ENCODE assay signal across 8 cellular contexts in the genomic region with DNA sequence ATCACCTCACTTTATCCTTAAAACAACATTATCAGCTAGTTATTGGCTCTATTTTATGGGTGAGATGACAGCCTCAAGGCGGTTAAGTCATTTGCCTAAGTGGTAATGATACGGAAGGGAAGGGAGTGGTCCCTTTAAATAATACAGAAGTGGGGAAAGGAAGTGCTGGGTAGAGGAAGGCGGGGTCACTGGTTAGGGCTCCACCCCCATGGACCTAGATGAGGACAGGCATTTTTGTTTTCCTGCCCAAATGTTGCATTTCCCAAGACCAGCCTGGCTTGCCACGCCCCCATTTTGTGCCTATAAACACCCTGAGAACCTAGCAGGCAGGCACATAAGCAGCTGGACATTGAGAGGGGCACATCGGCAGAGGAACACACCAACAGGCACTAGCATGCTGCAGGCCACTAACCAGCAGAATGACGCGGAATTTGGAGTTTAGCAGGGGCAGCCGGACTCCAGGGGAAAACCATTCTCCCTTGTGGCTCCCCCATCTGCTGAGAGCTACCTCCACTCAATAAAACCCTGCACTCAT.
DNase-seq lines count a peak whose midpoint lies in the region; ATAC-seq, FAIRE-seq and TF ChIP-seq lines count a peak whose summit lies in the region.

No MANE protein-coding gene starts in this region.

- in situ Hi-C loops in GM13977 (cut with MboI; ENCODE audit: low pct_unique_long_range_greater_than_20kb, low sequenced_read_pairs, unreplicated experiment), result no loop called here

- peak; percentile 99 for FAIRE-seq in H54 (lab: Jason Lieb, UNC)

- no peak for TF ChIP-seq CTCF in GM13977 (IDR thresholded peaks at IDR 0.05; ENCODE audit: extremely low read depth, insufficient read depth, missing control alignments)

- ATAC-seq in HG02623 (IDR thresholded peaks at IDR 0.05; ENCODE audit: unreplicated experiment), result no peak

- peak; percentile 16 for DNase-seq in H54 (ENCODE audit: insufficient read length, low spot score)
- peak; percentile 81 for DNase-seq in SW480 (ENCODE audit: low spot score)
- peak in 48 of 51 donors; percentile 11 to 86 (median 50) for DNase-seq in hypothalamus (lab: John Stamatoyannopoulos, UW)
- DNase-seq in superior temporal gyrus (ENCODE audit: extremely low spot score), result peak; percentile 68
- DNase-seq in amniotic stem cell (lab: John Stamatoyannopoulos, UW), result no peak
- DNase-seq in GM13977 (ENCODE audit: low spot score), result no peak
- no peak for DNase-seq in activated T-cell treated with anti-CD3 and anti-CD28 coated beads for 4 hours

- TF ChIP-seq POLR2A in H54 (IDR thresholded peaks at IDR 0.05; ENCODE audit: low read depth, low read length), result peak; percentile 97

Comparison
In these comparisons a context has a peak if more than half of its experiments do, and no peak if none do; other contexts are left out.
1. DNase-seq: peak in H54 (single experiment), SW480 (single experiment), hypothalamus (48 of 51) and superior temporal gyrus (single experiment); none in amniotic stem cell (single experiment), GM13977 (single experiment) and activated T-cell treated with anti-CD3 and anti-CD28 coated beads for 4 hours (single experiment).